Comparison of ENCODE assay signal across 20 cellular contexts in the genomic region with DNA sequence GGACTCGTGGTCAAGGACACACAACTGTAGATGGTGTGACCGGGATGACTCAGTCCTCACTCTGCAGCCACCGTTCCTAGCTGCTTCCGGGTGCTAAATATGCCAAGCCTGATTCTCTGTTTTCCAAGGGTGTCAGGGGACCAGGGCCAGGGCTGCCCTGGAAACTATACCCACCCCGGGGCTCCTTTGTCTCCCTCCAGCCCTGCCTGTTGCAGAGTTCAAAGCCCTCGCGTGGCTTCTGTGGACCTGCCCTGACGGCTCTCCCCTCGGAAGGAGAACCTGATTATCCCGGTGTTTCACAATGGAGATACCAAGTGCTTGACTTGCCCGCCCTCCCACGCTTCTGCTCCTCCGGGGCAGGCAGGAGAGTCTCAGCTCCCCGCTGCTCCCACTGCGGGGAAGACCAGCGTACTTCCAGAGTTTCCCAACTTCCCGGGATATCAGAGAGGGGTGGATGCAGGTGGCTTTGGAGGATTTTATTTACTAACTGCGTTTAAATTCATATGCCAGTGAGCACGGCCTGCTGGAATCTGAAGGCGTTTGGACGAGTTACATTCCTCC.
DNase-seq lines count a peak whose midpoint lies in the region; ATAC-seq and TF ChIP-seq lines count a peak whose summit lies in the region.
"Had no signal": no experiment of that assay in that cellular context is flagged by ENCODE, and none has a peak within 500 bp of the region (broad histone marks: within the 10 kb centered on the region; RNA-seq: fewer than 3 reads in every experiment).

No MANE protein-coding gene starts in this region.

- POLR2A ChIA-PET in GM10248 (lab: Yijun Ruan, JAX) (no interaction called here), PC-9 (lab: Charles Lee; ENCODE audit: unreplicated experiment) (no interaction called here)

- no peak overlapping the region for H4K91ac ChIP-seq in neuronal stem cell (ENCODE audit: low read depth, low read length, poor library complexity)

- DNase-seq in GM10248 (ENCODE audit: extremely low spot score) (peak; percentile 4), NCI-H226 (peak; percentile 100), epithelial cell of esophagus (ENCODE audit: low read depth) (peak; percentile 98), neuronal stem cell (ENCODE audit: low spot score) (no peak), PC-9 (no peak), MM.1S (no peak)
- no peak for DNase-seq in central memory CD4-positive, alpha-beta T cell
- no peak for DNase-seq in activated T-cell treated with anti-CD3 and anti-CD28 coated beads, Interleukin-2, amount 50 U/mL, for 4 hours
- DNase-seq: activated CD4-positive, alpha-beta T cell treated with anti-CD3 and anti-CD28 coated beads, Interleukin-2, amount 50 U/mL, for 48 hours; activated effector memory CD4-positive, alpha-beta T cell treated with anti-CD3 and anti-CD28 coated beads, Interleukin-2, amount 50 U/mL, for 16 hours; dermis blood vessel endothelial cell; DND-41; hypothalamus; natural killer cell; NCI-H1105 treated with DMSO at 0.1 percent for 48 hours; retina; stimulated activated CD4-positive, alpha-beta T cell treated with anti-CD3 and anti-CD28 coated beads, Interleukin-2, amount 100 ng/mL, for 48 hours had no signal

- no peak for ATAC-seq in activated T-cell treated with anti-CD3 and anti-CD28 coated beads, Interleukin-2, amount 50 U/mL, for 4 hours
- ATAC-seq: K562, natural killer cell had no signal

- WGBS in neuronal stem cell (ENCODE audit: extremely low coverage in 2 of 2, insufficient read length in 2 of 2, insufficient replicate concordance in 1 of 2), 2 donors: no CpG with 5 or more reads among the region's 21 CpGs

- H3K4me2 ChIP-seq in neuronal stem cell (ENCODE audit: insufficient read depth, low read length, poor library complexity, severe bottlenecking) (no peak overlapping the region), PC-9 (no peak overlapping the region), MM.1S (ENCODE audit: low read depth, low read length) (no peak overlapping the region)

- H3K27me3 ChIP-seq in neuronal stem cell (ENCODE audit: control insufficient read depth in 3 of 3, insufficient read depth in 3 of 3, low read depth in 1 of 3, low read length in 3 of 3) (peaks cover 0 to 3% (median 0%) of the 10 kb centered on the region in 3 experiments), PC-9 (ENCODE audit: insufficient read depth, low read depth) (no peaks in the 10 kb centered on the region), MM.1S (replicated peaks; ENCODE audit: insufficient read depth, low read length) (no peaks in the 10 kb centered on the region)
- H3K27me3 ChIP-seq: tibial artery had no signal

- H4K8ac ChIP-seq in neuronal stem cell (ENCODE audit: low read depth, low read length): no peak overlapping the region

- H3K27me3 Mint-ChIP-seq in activated T-cell treated with anti-CD3 and anti-CD28 coated beads, Interleukin-2, amount 50 U/mL, for 4 hours (ENCODE audit: low read depth): no peaks in the 10 kb centered on the region

- peak overlapping the region; percentile 59 for H3K18ac ChIP-seq in neuronal stem cell (ENCODE audit: low read length)

- H3K9me3 ChIP-seq in neuronal stem cell (replicated peaks in 1 of 2; ENCODE audit: control insufficient read depth in 2 of 2, insufficient read depth in 1 of 2, low read depth in 1 of 2, low read length in 2 of 2): no peaks in the 10 kb centered on the region
- no peaks in the 10 kb centered on the region for H3K9me3 ChIP-seq in PC-9 (ENCODE audit: insufficient read depth, low read depth)
- H3K9me3 ChIP-seq in MM.1S (replicated peaks; ENCODE audit: insufficient read depth, low read length): no peaks in the 10 kb centered on the region
- H3K9me3 ChIP-seq: tibial artery had no signal

- no peaks in the 10 kb centered on the region for H3K36me3 ChIP-seq in neuronal stem cell (replicated peaks in 1 of 2; ENCODE audit: control insufficient read depth in 2 of 2, insufficient read depth in 2 of 2, low read length in 2 of 2)
- no peaks in the 10 kb centered on the region for H3K36me3 ChIP-seq in PC-9 (ENCODE audit: low read depth)
- no peaks in the 10 kb centered on the region for H3K36me3 ChIP-seq in MM.1S (replicated peaks; ENCODE audit: insufficient read depth, low read length)
- H3K36me3 ChIP-seq: tibial artery had no signal

- TF ChIP-seq CTCF in GM10248 (IDR thresholded peaks at IDR 0.05; ENCODE audit: control extremely low read depth, extremely low read depth, low read depth, missing control alignments) (no peak), epithelial cell of esophagus (IDR thresholded peaks at IDR 0.05; ENCODE audit: insufficient read depth, low read depth, low read length, missing control alignments) (no peak), PC-9 (conservative IDR thresholded peaks at IDR 0.05) (no peak), MM.1S (IDR thresholded peaks at IDR 0.05; ENCODE audit: low read length) (no peak)

- H2AFZ ChIP-seq in neuronal stem cell (ENCODE audit: low read length) (peak overlapping the region; percentile 35), PC-9 (no peak overlapping the region), MM.1S (ENCODE audit: low read length) (no peak overlapping the region)

- no peak overlapping the region for H2AK5ac ChIP-seq in neuronal stem cell (ENCODE audit: low read depth, low read length)

- peak overlapping the region; percentile 7 for H2BK5ac ChIP-seq in neuronal stem cell (ENCODE audit: low read length)

- no TSS peak for BruUV-seq in PC-9 (replicated peaks; lab: Mats Ljungman, UMichigan)

- no peaks in the 10 kb centered on the region for H3K36me3 Mint-ChIP-seq in activated T-cell treated with anti-CD3 and anti-CD28 coated beads, Interleukin-2, amount 50 U/mL, for 4 hours (ENCODE audit: insufficient read depth)
- H3K36me3 Mint-ChIP-seq: natural killer cell had no signal

- intact Hi-C loops in PC-9 (cut with micrococcal nuclease; ENCODE audit: unreplicated experiment): no loop called here

- H3K4ac ChIP-seq in neuronal stem cell (ENCODE audit: low read length): no peak overlapping the region

- H3K79me1 ChIP-seq in neuronal stem cell (ENCODE audit: low read depth, low read length): no peaks in the 10 kb centered on the region

- no peaks in the 10 kb centered on the region for H3K79me2 ChIP-seq in PC-9 (ENCODE audit: low read depth)
- no peaks in the 10 kb centered on the region for H3K79me2 ChIP-seq in MM.1S (ENCODE audit: low read length)

- no peak overlapping the region for H2BK15ac ChIP-seq in neuronal stem cell (ENCODE audit: low read length)

- no peak overlapping the region for H2BK120ac ChIP-seq in neuronal stem cell (ENCODE audit: low read depth, low read length)

- H2BK12ac ChIP-seq in neuronal stem cell (ENCODE audit: low read length): no peak overlapping the region

- H3K9me3 Mint-ChIP-seq in activated T-cell treated with anti-CD3 and anti-CD28 coated beads, Interleukin-2, amount 50 U/mL, for 4 hours: no peaks in the 10 kb centered on the region
- H3K9me3 Mint-ChIP-seq: natural killer cell had no signal

- no peaks in the 10 kb centered on the region for H4K20me1 ChIP-seq in PC-9 (ENCODE audit: insufficient read depth)
- no peaks in the 10 kb centered on the region for H4K20me1 ChIP-seq in MM.1S (ENCODE audit: insufficient read depth, low read length)

- H3K9me2 ChIP-seq in PC-9 (ENCODE audit: insufficient read depth) (no peaks in the 10 kb centered on the region), MM.1S (replicated peaks; ENCODE audit: insufficient read depth, low read length) (no peaks in the 10 kb centered on the region)

- no peak overlapping the region for H3K23ac ChIP-seq in neuronal stem cell (ENCODE audit: low read depth, low read length, poor library complexity)

- peaks cover 0 to 4% of the 10 kb centered on the region in 2 donors for H3K4me1 ChIP-seq in neuronal stem cell (ENCODE audit: control insufficient read depth in 2 of 2, insufficient read depth in 1 of 2, low read depth in 1 of 2, low read length in 2 of 2)
- peaks cover 60% of the 10 kb centered on the region for H3K4me1 ChIP-seq in PC-9 (replicated peaks; ENCODE audit: insufficient read depth)
- no peaks in the 10 kb centered on the region for H3K4me1 ChIP-seq in MM.1S (ENCODE audit: low read length)

- H3K4me3 ChIP-seq in epithelial cell of esophagus (ENCODE audit: low read length) (no peak overlapping the region), neuronal stem cell (ENCODE audit: low read length in 2 of 2) (no peak overlapping the region), PC-9 (no peak overlapping the region), MM.1S (ENCODE audit: low read length) (no peak overlapping the region)
- H3K4me3 ChIP-seq: K562, SK-N-MC, tibial artery had no signal

- no peaks in the 10 kb centered on the region for H3K4me1 Mint-ChIP-seq in activated T-cell treated with anti-CD3 and anti-CD28 coated beads, Interleukin-2, amount 50 U/mL, for 4 hours (ENCODE audit: low read depth)
- H3K4me1 Mint-ChIP-seq: natural killer cell had no signal

- H3K9ac ChIP-seq in neuronal stem cell (ENCODE audit: low read depth, low read length, poor library complexity): no peak overlapping the region
- no peak overlapping the region for H3K9ac ChIP-seq in MM.1S (ENCODE audit: low read length)

- no peak overlapping the region for H3K14ac ChIP-seq in neuronal stem cell (ENCODE audit: low read length)

- H3F3A ChIP-seq in PC-9 (ENCODE audit: insufficient read depth, low read depth): peaks cover 47% of the 10 kb centered on the region
- H3F3A ChIP-seq in MM.1S (ENCODE audit: insufficient read depth, low read length): no peaks in the 10 kb centered on the region

- H3K4me3 Mint-ChIP-seq in activated T-cell treated with anti-CD3 and anti-CD28 coated beads, Interleukin-2, amount 50 U/mL, for 4 hours: no peak overlapping the region
- H3K4me3 Mint-ChIP-seq: natural killer cell had no signal

- CTCF ChIA-PET in GM10248 (lab: Yijun Ruan, JAX) (interaction anchor here (1.7 kb wide), 1 partner anchor 56 kb away, joined by 3 read pairs; no protein-coding TSS in a partner anchor), PC-9 (lab: Charles Lee) (no interaction called here)

- H3K27ac ChIP-seq in neuronal stem cell (replicated peaks; ENCODE audit: low read length) (no peak overlapping the region), PC-9 (no peak overlapping the region), MM.1S (ENCODE audit: low read length) (no peak overlapping the region)
- H3K27ac ChIP-seq: SK-N-MC, tibial artery had no signal

Comparison
In these comparisons a context has a peak if more than half of its experiments do, and no peak if none do; other contexts are left out.
1. DNase-seq: peak in GM10248 (single experiment), NCI-H226 (single experiment) and epithelial cell of esophagus (single experiment); none in neuronal stem cell (single experiment), PC-9 (0 of 2), MM.1S (single experiment), central memory CD4-positive, alpha-beta T cell (single experiment) and activated T-cell treated with anti-CD3 and anti-CD28 coated beads, Interleukin-2, amount 50 U/mL, for 4 hours (single experiment).